16 cellular contexts compared by ENCODE assay signal in genomic region chr20:16206817-16207216, GRCh38.
A peak's percentile ranks its signal among the peaks of the same experiment; 100 is the strongest.
DNase-seq lines count a peak whose midpoint lies in the region; ATAC-seq and TF ChIP-seq lines count a peak whose summit lies in the region.
"Had no signal": no experiment of that assay in that cellular context is flagged by ENCODE, and none has a peak within 500 bp of the region (broad histone marks: within the 10 kb centered on the region; RNA-seq: fewer than 3 reads in every experiment).

No MANE protein-coding gene starts in this region.

- H3K4me3 ChIP-seq in endodermal cell (ENCODE audit: low read length), result no peak overlapping the region
- H3K4me3 ChIP-seq: SK-N-MC had no signal

- H3K4me3 Mint-ChIP-seq in endodermal cell, result no peak overlapping the region
- peak overlapping the region in 1 of 8 donors; percentile 25 for H3K4me3 Mint-ChIP-seq in naive B cell
- H3K4me3 Mint-ChIP-seq in activated T-helper 2 cell treated with anti-CD3 and anti-CD28 coated beads, Interferon-gamma antibody, Interleukin-2, Interleukin-4, amounts not matched to agents 10 μg/mL and 5 μg/mL and 100 μg/mL, durations not matched to agents 14 hours and 24 hours and 36 hours (ENCODE audit: low read depth), result no peak overlapping the region

- H3K9me3 ChIP-seq in endodermal cell (ENCODE audit: control insufficient read depth, low read length), result no peaks in the 10 kb centered on the region

- no peaks in the 10 kb centered on the region for H3K36me3 Mint-ChIP-seq in endodermal cell (ENCODE audit: low read depth)
- H3K36me3 Mint-ChIP-seq in naive B cell, result peaks cover 0 to 16% of the 10 kb centered on the region in 2 donors
- no peaks in the 10 kb centered on the region for H3K36me3 Mint-ChIP-seq in activated T-helper 2 cell treated with anti-CD3 and anti-CD28 coated beads, Interferon-gamma antibody, Interleukin-2, Interleukin-4, amounts not matched to agents 10 μg/mL and 5 μg/mL and 100 μg/mL, durations not matched to agents 14 hours and 24 hours and 36 hours (ENCODE audit: low read depth)

- peaks cover 6% of the 10 kb centered on the region for H3K27me3 Mint-ChIP-seq in endodermal cell (ENCODE audit: insufficient read depth)
- no peaks in the 10 kb centered on the region for H3K27me3 Mint-ChIP-seq in naive B cell
- H3K27me3 Mint-ChIP-seq in activated T-helper 2 cell treated with anti-CD3 and anti-CD28 coated beads, Interferon-gamma antibody, Interleukin-2, Interleukin-4, amounts not matched to agents 10 μg/mL and 5 μg/mL and 100 μg/mL, durations not matched to agents 14 hours and 24 hours and 36 hours (ENCODE audit: low read depth), result no peaks in the 10 kb centered on the region

- H3K9me3 Mint-ChIP-seq in endodermal cell (no peaks in the 10 kb centered on the region), naive B cell (peaks cover 0 to 10% (median 0%) of the 10 kb centered on the region in 7 donors)
- peaks cover 9% of the 10 kb centered on the region for H3K9me3 Mint-ChIP-seq in activated T-helper 2 cell treated with anti-CD3 and anti-CD28 coated beads, Interferon-gamma antibody, Interleukin-2, Interleukin-4, amounts not matched to agents 10 μg/mL and 5 μg/mL and 100 μg/mL, durations not matched to agents 14 hours and 24 hours and 36 hours

- peak; percentile 9 to 18 for DNase-seq in NCI-H526 (lab: John Stamatoyannopoulos, UW)
- DNase-seq in NCI-H526 treated with DMSO at 0.1 percent for 48 hours (lab: John Stamatoyannopoulos, UW), result no peak
- DNase-seq in endodermal cell, result no peak
- DNase-seq in naive B cell, result peak; percentile 1
- DNase-seq in NCI-H128 (lab: John Stamatoyannopoulos, UW; ENCODE audit: unreplicated experiment), result no peak
- no peak for DNase-seq in activated T-helper 2 cell treated with anti-CD3 and anti-CD28 coated beads, Interferon-gamma antibody, Interleukin-2, Interleukin-4, amounts not matched to agents 10 μg/mL and 5 μg/mL and 100 μg/mL, durations not matched to agents 14 hours and 24 hours and 36 hours (ENCODE audit: low spot score)
- DNase-seq: 8988T, DMS 273 treated with DMSO at 0.1 percent for 48 hours, NCI-H1436, NCI-H2029, NCI-H2171, NCI-H446 treated with DMSO at 0.1 percent for 48 hours, NCI-H82 had no signal

- H3K27me3 ChIP-seq in endodermal cell (ENCODE audit: control insufficient read depth, insufficient read depth, low read length, poor library complexity, severe bottlenecking), result no peaks in the 10 kb centered on the region

- no peak overlapping the region for H3K9ac ChIP-seq in endodermal cell (ENCODE audit: extremely low read depth, low read length, poor library complexity, severe bottlenecking)

- H3K4me1 Mint-ChIP-seq in endodermal cell (no peaks in the 10 kb centered on the region), naive B cell (peaks cover 31 to 42% (median 32%) of the 10 kb centered on the region in 3 donors)
- H3K4me1 Mint-ChIP-seq in activated T-helper 2 cell treated with anti-CD3 and anti-CD28 coated beads, Interferon-gamma antibody, Interleukin-2, Interleukin-4, amounts not matched to agents 10 μg/mL and 5 μg/mL and 100 μg/mL, durations not matched to agents 14 hours and 24 hours and 36 hours (ENCODE audit: low read depth), result no peaks in the 10 kb centered on the region

- 81 to 83% methylated on average over 1 to 3 of the region's 3 CpGs for WGBS in endodermal cell (ENCODE audit: insufficient coverage in 1 of 2, insufficient read length in 1 of 2), 2 experiments

- TF ChIP-seq CTCF in endodermal cell (conservative IDR thresholded peaks at IDR 0.05), result peak; percentile 22

- H3K4me1 ChIP-seq in endodermal cell (ENCODE audit: control insufficient read depth, insufficient read depth, low read length), result no peaks in the 10 kb centered on the region

- no peaks in the 10 kb centered on the region for H3K36me3 ChIP-seq in endodermal cell (ENCODE audit: control insufficient read depth, insufficient read depth, low read length)

- H3K27ac ChIP-seq in endodermal cell (ENCODE audit: low read depth, low read length), result no peak overlapping the region
- H3K27ac ChIP-seq: SK-N-MC had no signal

- peak; percentile 10 to 57 for ATAC-seq in naive B cell (ENCODE audit: low read depth in 2 of 2)
- no peak for ATAC-seq in GM21447 (IDR thresholded peaks at IDR 0.05; ENCODE audit: unreplicated experiment)
- ATAC-seq in GM18505 (IDR thresholded peaks at IDR 0.05; ENCODE audit: unreplicated experiment), result no peak

- TF ChIP-seq POLR2A in GM18505 (IDR thresholded peaks at IDR 0.05; ENCODE audit: borderline replicate concordance, extremely low read depth, insufficient read depth, insufficient read length), result no peak

- H3K27ac Mint-ChIP-seq in endodermal cell (no peak overlapping the region), naive B cell (peak overlapping the region in 4 of 6 donors; percentile 8 to 93 (median 50))
- no peak overlapping the region for H3K27ac Mint-ChIP-seq in activated T-helper 2 cell treated with anti-CD3 and anti-CD28 coated beads, Interferon-gamma antibody, Interleukin-2, Interleukin-4, amounts not matched to agents 10 μg/mL and 5 μg/mL and 100 μg/mL, durations not matched to agents 14 hours and 24 hours and 36 hours

- intact Hi-C loops in activated T-helper 2 cell treated with anti-CD3 and anti-CD28 coated beads, Interferon-gamma antibody, Interleukin-2, Interleukin-4, amounts not matched to agents 10 μg/mL and 5 μg/mL and 100 μg/mL, durations not matched to agents 14 hours and 24 hours and 36 hours (cut with micrococcal nuclease), result no loop called here

Comparison
In these comparisons a context has a peak if more than half of its experiments do, and no peak if none do; other contexts are left out.
1. DNase-seq: peak in NCI-H526 (2 of 2) and naive B cell (single experiment); none in NCI-H526 treated with DMSO at 0.1 percent for 48 hours (single experiment), endodermal cell (single experiment), NCI-H128 (single experiment) and activated T-helper 2 cell treated with anti-CD3 and anti-CD28 coated beads, Interferon-gamma antibody, Interleukin-2, Interleukin-4, amounts not matched to agents 10 μg/mL and 5 μg/mL and 100 μg/mL, durations not matched to agents 14 hours and 24 hours and 36 hours (single experiment).
2. H3K27ac Mint-ChIP-seq: peak in naive B cell (4 of 6); none in endodermal cell (single experiment) and activated T-helper 2 cell treated with anti-CD3 and anti-CD28 coated beads, Interferon-gamma antibody, Interleukin-2, Interleukin-4, amounts not matched to agents 10 μg/mL and 5 μg/mL and 100 μg/mL, durations not matched to agents 14 hours and 24 hours and 36 hours (single experiment).
3. ATAC-seq: peak in naive B cell (2 of 2); none in GM21447 (single experiment) and GM18505 (single experiment).